ENCODE assay signal across 2 cellular contexts in the genomic region with DNA sequence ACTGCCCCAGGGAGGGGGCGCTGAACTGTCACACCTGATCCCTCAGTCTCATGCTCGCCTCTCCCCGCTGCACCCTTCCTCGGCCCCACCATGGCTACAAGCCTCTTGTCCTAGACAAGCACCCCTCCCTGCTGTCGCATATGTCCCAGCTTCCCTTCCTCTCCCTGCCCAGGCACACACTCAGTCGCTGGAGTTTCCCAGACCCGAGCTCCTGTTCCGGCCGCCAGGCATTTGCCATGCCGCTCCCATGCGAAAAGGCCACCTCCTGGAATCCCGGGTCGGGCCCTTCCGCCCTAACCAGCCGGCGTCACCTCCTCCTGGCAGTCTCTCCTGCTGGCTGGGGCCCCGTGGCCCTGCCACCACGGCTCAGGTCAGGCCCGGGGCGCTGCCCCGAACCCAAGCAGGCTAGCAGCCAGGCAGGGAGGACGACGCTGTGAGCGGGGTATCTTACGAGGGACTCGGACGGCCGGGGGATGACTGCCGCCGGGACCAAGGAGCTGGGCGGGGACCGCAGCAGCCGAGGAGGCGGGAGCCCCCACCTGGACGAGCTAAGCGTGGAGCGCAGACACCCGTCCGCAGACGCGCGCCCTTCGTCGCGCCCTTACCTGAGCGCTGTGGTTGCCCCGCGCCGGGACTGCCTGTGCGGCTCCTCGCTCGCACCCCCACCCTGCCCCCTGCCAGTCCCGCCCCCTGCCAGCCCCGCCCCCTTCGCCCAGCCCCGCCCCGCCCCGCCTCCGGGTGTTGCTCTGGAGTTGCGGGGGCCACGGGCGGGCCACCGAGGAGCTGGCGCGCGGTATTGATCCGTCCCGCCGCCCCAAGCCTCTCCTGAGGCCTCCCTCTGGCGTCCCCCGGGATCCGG.
TF ChIP-seq lines count a peak whose summit lies in the region.

A gene with protein sequence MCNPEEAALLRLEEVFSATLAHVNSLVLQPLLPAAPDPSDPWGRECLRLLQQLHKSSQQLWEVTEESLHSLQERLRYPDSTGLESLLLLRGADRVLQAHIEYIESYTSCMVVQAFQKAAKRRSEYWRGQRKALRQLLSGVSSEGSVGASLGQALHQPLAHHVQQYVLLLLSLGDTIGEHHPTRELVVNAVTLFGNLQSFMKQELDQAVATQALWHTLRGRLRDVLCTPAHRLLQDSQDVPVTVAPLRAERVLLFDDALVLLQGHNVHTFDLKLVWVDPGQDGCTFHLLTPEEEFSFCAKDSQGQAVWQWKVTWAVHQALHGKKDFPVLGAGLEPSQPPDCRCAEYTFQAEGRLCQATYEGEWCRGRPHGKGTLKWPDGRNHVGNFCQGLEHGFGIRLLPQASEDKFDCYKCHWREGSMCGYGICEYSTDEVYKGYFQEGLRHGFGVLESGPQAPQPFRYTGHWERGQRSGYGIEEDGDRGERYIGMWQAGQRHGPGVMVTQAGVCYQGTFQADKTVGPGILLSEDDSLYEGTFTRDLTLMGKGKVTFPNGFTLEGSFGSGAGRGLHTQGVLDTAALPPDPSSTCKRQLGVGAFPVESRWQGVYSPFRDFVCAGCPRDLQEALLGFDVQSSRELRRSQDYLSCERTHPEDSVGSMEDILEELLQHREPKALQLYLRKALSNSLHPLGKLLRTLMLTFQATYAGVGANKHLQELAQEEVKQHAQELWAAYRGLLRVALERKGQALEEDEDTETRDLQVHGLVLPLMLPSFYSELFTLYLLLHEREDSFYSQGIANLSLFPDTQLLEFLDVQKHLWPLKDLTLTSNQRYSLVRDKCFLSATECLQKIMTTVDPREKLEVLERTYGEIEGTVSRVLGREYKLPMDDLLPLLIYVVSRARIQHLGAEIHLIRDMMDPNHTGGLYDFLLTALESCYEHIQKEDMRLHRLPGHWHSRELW (minus strand): TSS at position 642 of the 859 bp plus-strand sequence. CDS start 4,239 bp downstream, outside the sequence.

TF ChIP-seq in liver, 16 proteins besides CTCF, POLR2A, EP300 and RAD21 (continued from another document):
- TF ChIP-seq ATF3 (IDR thresholded peaks at IDR 0.05) (no peak), HNF4A (conservative IDR thresholded peaks at IDR 0.05) (peak; percentile 20 to 32), REST (IDR thresholded peaks at IDR 0.05) (peak; percentile 23)

TF ChIP-seq in HepG2, 621 proteins besides CTCF, POLR2A, EP300 and RAD21 (continued from another document):
- TF ChIP-seq, protein P1, sequence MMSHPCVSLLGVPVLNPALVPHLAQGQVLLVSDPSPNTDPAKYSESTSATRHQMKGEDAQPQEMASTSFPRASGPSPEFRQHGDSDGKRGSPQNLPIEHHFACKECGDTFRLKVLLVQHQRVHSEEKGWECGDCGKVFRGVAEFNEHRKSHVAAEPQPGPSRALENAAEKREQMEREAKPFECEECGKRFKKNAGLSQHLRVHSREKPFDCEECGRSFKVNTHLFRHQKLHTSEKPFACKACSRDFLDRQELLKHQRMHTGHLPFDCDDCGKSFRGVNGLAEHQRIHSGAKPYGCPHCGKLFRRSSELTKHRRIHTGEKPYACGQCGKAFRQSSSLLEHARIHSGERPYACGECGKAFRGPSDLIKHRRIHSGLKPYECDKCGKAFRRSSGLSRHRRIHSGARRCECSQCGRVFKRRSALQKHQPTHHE (CRISPR knock-in tag; IDR thresholded peaks at IDR 0.05; ENCODE audit: borderline replicate concordance) = no peak
- TF ChIP-seq ATF7-NPFF (CRISPR knock-in tag; IDR thresholded peaks at IDR 0.05; ENCODE audit: low read depth) (no peak), NFE2L2 (IDR thresholded peaks at IDR 0.05; ENCODE audit: low read length) (no peak), MEF2D (CRISPR knock-in tag; IDR thresholded peaks at IDR 0.05) (no peak), ZNF703 (CRISPR knock-in tag; IDR thresholded peaks at IDR 0.05; ENCODE audit: borderline replicate concordance) (no peak)
- TF ChIP-seq, protein P2, sequence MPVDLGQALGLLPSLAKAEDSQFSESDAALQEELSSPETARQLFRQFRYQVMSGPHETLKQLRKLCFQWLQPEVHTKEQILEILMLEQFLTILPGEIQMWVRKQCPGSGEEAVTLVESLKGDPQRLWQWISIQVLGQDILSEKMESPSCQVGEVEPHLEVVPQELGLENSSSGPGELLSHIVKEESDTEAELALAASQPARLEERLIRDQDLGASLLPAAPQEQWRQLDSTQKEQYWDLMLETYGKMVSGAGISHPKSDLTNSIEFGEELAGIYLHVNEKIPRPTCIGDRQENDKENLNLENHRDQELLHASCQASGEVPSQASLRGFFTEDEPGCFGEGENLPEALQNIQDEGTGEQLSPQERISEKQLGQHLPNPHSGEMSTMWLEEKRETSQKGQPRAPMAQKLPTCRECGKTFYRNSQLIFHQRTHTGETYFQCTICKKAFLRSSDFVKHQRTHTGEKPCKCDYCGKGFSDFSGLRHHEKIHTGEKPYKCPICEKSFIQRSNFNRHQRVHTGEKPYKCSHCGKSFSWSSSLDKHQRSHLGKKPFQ (CRISPR knock-in tag; IDR thresholded peaks at IDR 0.05; ENCODE audit: insufficient replicate concordance) = no peak
